9 cellular contexts compared by ENCODE assay signal in genomic region chr2:216491757-216492635, GRCh38. TPM values are rescaled to one million over a fixed set of nuclear protein-coding genes. Genes with fewer than 3 reads are reported as not detected.
DNase-seq lines count a peak whose midpoint lies in the region; ATAC-seq and TF ChIP-seq lines count a peak whose summit lies in the region.
"Had no signal": no experiment of that assay in that cellular context is flagged by ENCODE, and none has a peak within 500 bp of the region (broad histone marks: within the 10 kb centered on the region; RNA-seq: fewer than 3 reads in every experiment).

No MANE protein-coding gene starts in this region.

- intact Hi-C loops in lower leg skin (cut with DNase I; ENCODE audit: low total_unique reads) = no loop called here
- intact Hi-C loops in psoas muscle (cut with DNase I) = no loop called here

- H3K27ac Mint-ChIP-seq in brain = peak overlapping the region; percentile 2 to 92 (median 65)
- H3K27ac Mint-ChIP-seq: activated naive CD4-positive, alpha-beta T cell treated with anti-CD3 and anti-CD28 coated beads, Interleukin-2, amount 50 U/mL, for 24 hours had no signal

- H3K4me1 Mint-ChIP-seq in brain = peaks cover 28% of the 10 kb centered on the region
- H3K4me1 Mint-ChIP-seq: activated naive CD4-positive, alpha-beta T cell treated with anti-CD3 and anti-CD28 coated beads, Interleukin-2, amount 50 U/mL, for 24 hours had no signal

- peaks cover 7% of the 10 kb centered on the region for H3K27me3 Mint-ChIP-seq in brain
- H3K27me3 Mint-ChIP-seq: activated naive CD4-positive, alpha-beta T cell treated with anti-CD3 and anti-CD28 coated beads, Interleukin-2, amount 50 U/mL, for 24 hours had no signal

- peak; percentile 32 for DNase-seq in EH (ENCODE audit: low read depth)
- DNase-seq in GM20000 (ENCODE audit: low spot score) = peak; percentile 52
- DNase-seq in midbrain (lab: John Stamatoyannopoulos, UW) = no peak
- no peak for DNase-seq in lower leg skin (ENCODE audit: low spot score in 2 of 2)
- no peak for DNase-seq in psoas muscle

- 79% methylated on average over 10 of the region's 10 CpGs for WGBS in lower leg skin, 2 donors
- WGBS in psoas muscle, 3 donors = 77 to 82% (median 77%) methylated on average over 10 of the region's 10 CpGs

- H3K9me3 ChIP-seq in psoas muscle = no peaks in the 10 kb centered on the region

- peak; percentile 77 for ATAC-seq in HG03432 (IDR thresholded peaks at IDR 0.05; ENCODE audit: unreplicated experiment)
- ATAC-seq in GM19324 (IDR thresholded peaks at IDR 0.05; ENCODE audit: low FRiP score, unreplicated experiment) = no peak
- no peak for ATAC-seq in psoas muscle

- TF ChIP-seq CTCF in GM20000 (IDR thresholded peaks at IDR 0.05; ENCODE audit: extremely low read depth, missing control alignments) = no peak
- TF ChIP-seq CTCF in brain (conservative IDR thresholded peaks at IDR 0.05) = no peak
- TF ChIP-seq CTCF in lower leg skin (IDR thresholded peaks at IDR 0.05) = no peak
- no peak for TF ChIP-seq CTCF in psoas muscle (IDR thresholded peaks at IDR 0.05)

- no peaks in the 10 kb centered on the region for H3K36me3 Mint-ChIP-seq in brain

- H3K4me3 ChIP-seq in lower leg skin (ENCODE audit: low read depth, poor library complexity, severe bottlenecking) (no peak overlapping the region), psoas muscle (no peak overlapping the region)

- H3K4me3 Mint-ChIP-seq in brain = no peak overlapping the region
- H3K4me3 Mint-ChIP-seq: activated naive CD4-positive, alpha-beta T cell treated with anti-CD3 and anti-CD28 coated beads, Interleukin-2, amount 50 U/mL, for 24 hours had no signal

- no peaks in the 10 kb centered on the region for H3K4me1 ChIP-seq in psoas muscle

- no peaks in the 10 kb centered on the region for H3K36me3 ChIP-seq in psoas muscle (ENCODE audit: insufficient read depth in 1 of 2, low read depth in 1 of 2)

- H3K9me3 Mint-ChIP-seq in brain = no peaks in the 10 kb centered on the region
- H3K9me3 Mint-ChIP-seq: activated naive CD4-positive, alpha-beta T cell treated with anti-CD3 and anti-CD28 coated beads, Interleukin-2, amount 50 U/mL, for 24 hours had no signal

- no peak overlapping the region for H3K27ac ChIP-seq in psoas muscle

- no peaks in the 10 kb centered on the region for H3K27me3 ChIP-seq in psoas muscle (ENCODE audit: insufficient read depth in 3 of 3, low read length in 2 of 3)

- TF ChIP-seq POLR2A in lower leg skin (IDR thresholded peaks at IDR 0.05) = no peak

RNA-seq across cellular contexts. Expression of gene RPL37A, which starts 6.6 kb away (rescaled TPM):
- polyA plus RNA-seq in brain (ENCODE audit: insufficient read depth, low read depth, low replicate concordance) (6,566 TPM), psoas muscle (1,000 to 10,000 TPM; 4,667 to 6,936 (median 5,431) TPM)
- total RNA-seq in lower leg skin (1,000 to 10,000 TPM; 1,765 to 2,628 (median 2,029) TPM), psoas muscle (1,000 to 10,000 TPM; 2,701 to 3,343 (median 3,007) TPM)

Comparison
In these comparisons a context has a peak if more than half of its experiments do, and no peak if none do; other contexts are left out.
1. DNase-seq: peak in EH (single experiment) and GM20000 (single experiment); none in midbrain (single experiment), lower leg skin (0 of 2) and psoas muscle (0 of 2).